3 cellular contexts compared by ENCODE assay signal in genomic region chr17:21356537-21357127, GRCh38.
TF ChIP-seq lines count a peak whose summit lies in the region.

No MANE protein-coding gene starts in this region.

TF ChIP-seq in HEK293, 187 proteins besides CTCF, POLR2A, EP300 and RAD21:
- peak; percentile 96 for TF ChIP-seq ZFHX2 (tag by site-specific recombination; conservative IDR thresholded peaks at IDR 0.05)
- no peak for TF ChIP-seq ZNF488 (tag by site-specific recombination; IDR thresholded peaks at IDR 0.05)
- TF ChIP-seq ZNF561 (tag by site-specific recombination; IDR thresholded peaks at IDR 0.05; ENCODE audit: borderline replicate concordance) = no peak
- peak; percentile 41; the same call in 1 of the 2 replicates for TF ChIP-seq ZNF621 (tag by site-specific recombination; IDR thresholded peaks at IDR 0.05)
- peak; percentile 98 for TF ChIP-seq ZNF366 (tag by site-specific recombination; conservative IDR thresholded peaks at IDR 0.05)
- TF ChIP-seq ZBTB17 (tag by site-specific recombination; IDR thresholded peaks at IDR 0.05) = peak; percentile 78
- 0 out of 2 replicates have a peak, but pooled peaks have one; percentile 38 for TF ChIP-seq ZNF777 (tag by site-specific recombination; IDR thresholded peaks at IDR 0.05; ENCODE audit: borderline replicate concordance)
- no peak for TF ChIP-seq ZNF146 (tag by site-specific recombination; IDR thresholded peaks at IDR 0.05)
- 0 out of 2 replicates have a peak, but pooled peaks have one; percentile 10 for TF ChIP-seq GLI4 (tag by site-specific recombination; IDR thresholded peaks at IDR 0.05)
- TF ChIP-seq EGR2 (tag by site-specific recombination; IDR thresholded peaks at IDR 0.05; ENCODE audit: low read depth) = peak; percentile 100

TF ChIP-seq in HEK293T, 16 proteins besides CTCF, POLR2A, EP300 and RAD21:
- TF ChIP-seq FOXA1 (IDR thresholded peaks at IDR 0.05) = no peak
- TF ChIP-seq CTBP1 (IDR thresholded peaks at IDR 0.05; ENCODE audit: borderline replicate concordance) = 0 out of 2 replicates have a peak, but pooled peaks have one; percentile 34
- no peak for TF ChIP-seq TARDBP (IDR thresholded peaks at IDR 0.05)
- no peak for TF ChIP-seq ARNT (IDR thresholded peaks at IDR 0.05)
- TF ChIP-seq NFRKB (IDR thresholded peaks at IDR 0.05) = no peak

TF ChIP-seq in H1, 55 proteins besides CTCF, POLR2A, EP300 and RAD21:
- TF ChIP-seq JUND (IDR thresholded peaks at IDR 0.05; ENCODE audit: low read length) (no peak), SP1 (IDR thresholded peaks at IDR 0.05; ENCODE audit: low read depth, low read length) (no peak), BACH1 (IDR thresholded peaks at IDR 0.05; ENCODE audit: low read length) (no peak), SIN3A (conservative IDR thresholded peaks at IDR 0.05 in 1 of 2, IDR thresholded peaks at IDR 0.05 in 1 of 2; ENCODE audit: low read depth in 1 of 2, low read length in 2 of 2) (no peak), PHF8 (conservative IDR thresholded peaks at IDR 0.05; ENCODE audit: low read depth, low read length) (no peak), CHD7 (IDR thresholded peaks at IDR 0.05; ENCODE audit: insufficient replicate concordance, low read length) (no peak), RFX5 (IDR thresholded peaks at IDR 0.05; ENCODE audit: borderline replicate concordance, low read depth, low read length) (no peak), ATF3 (IDR thresholded peaks at IDR 0.05; ENCODE audit: insufficient read depth, low read depth, low read length) (no peak), TAF1 (IDR thresholded peaks at IDR 0.05; ENCODE audit: low read depth, low read length) (no peak), POLR2AphosphoS5 (IDR thresholded peaks at IDR 0.05; ENCODE audit: low read depth, low read length) (no peak), EGR1 (IDR thresholded peaks at IDR 0.05; ENCODE audit: borderline replicate concordance, low read depth, low read length) (no peak), ATF2 (IDR thresholded peaks at IDR 0.05; ENCODE audit: low read length) (no peak), SP4 (IDR thresholded peaks at IDR 0.05; ENCODE audit: low read length) (no peak), BRCA1 (IDR thresholded peaks at IDR 0.05; ENCODE audit: low read depth, low read length) (no peak), USF2 (IDR thresholded peaks at IDR 0.05; ENCODE audit: low read length) (no peak), RBBP5 (IDR thresholded peaks at IDR 0.05; ENCODE audit: borderline replicate concordance, low read depth, low read length) (no peak), HDAC2 (IDR thresholded peaks at IDR 0.05; ENCODE audit: borderline replicate concordance in 1 of 2, low read depth in 2 of 2, low read length in 2 of 2) (no peak), GABPA (IDR thresholded peaks at IDR 0.05; ENCODE audit: borderline replicate concordance, insufficient read depth, low read length) (no peak), CREB1 (IDR thresholded peaks at IDR 0.05) (no peak), CTBP2 (IDR thresholded peaks at IDR 0.05; ENCODE audit: borderline replicate concordance, insufficient read depth, insufficient read length, low read length) (no peak)
